Comparison of ENCODE assay signal across 8 cellular contexts in the genomic region with DNA sequence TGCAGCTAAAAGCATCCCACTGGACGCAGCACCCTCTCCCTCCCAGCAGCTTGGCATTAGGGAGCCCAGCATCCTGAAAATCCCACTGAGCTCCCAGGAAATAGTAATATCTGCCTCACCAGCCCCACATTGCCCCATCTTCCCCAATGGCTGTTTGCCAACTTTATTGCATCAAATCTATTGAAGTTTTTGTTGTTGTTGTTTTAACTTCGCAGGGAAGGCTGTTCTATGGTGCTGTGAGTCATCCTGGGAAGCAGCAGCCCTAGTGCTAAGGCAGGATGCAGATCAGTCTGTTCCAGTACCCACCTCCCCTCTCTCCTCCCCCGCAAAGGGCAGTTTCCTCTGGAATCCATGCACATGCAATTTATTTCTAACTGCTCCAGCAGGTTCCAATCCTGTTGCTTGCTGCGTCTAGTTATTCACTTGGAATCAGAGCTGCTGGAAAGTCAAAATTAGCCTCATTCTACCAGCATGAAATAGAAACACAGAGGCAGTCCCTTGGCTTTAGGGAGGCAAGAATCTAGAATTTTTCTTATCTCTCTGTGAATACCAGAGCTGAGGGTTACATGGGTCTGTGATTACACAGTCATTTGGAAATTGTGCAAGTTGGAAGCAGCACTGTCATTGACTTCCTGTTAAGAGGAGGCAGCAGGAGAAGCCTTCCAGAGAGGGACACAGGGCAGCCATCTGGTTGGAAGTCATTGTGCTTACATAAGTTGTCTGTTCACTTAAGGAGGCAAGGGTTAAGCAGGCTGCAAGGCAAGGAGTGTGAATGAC.
A peak's percentile ranks its signal among the peaks of the same experiment; 100 is the strongest.
DNase-seq lines count a peak whose midpoint lies in the region; ATAC-seq and TF ChIP-seq lines count a peak whose summit lies in the region.

No MANE protein-coding gene starts in this region.

- H3K27me3 ChIP-seq in SK-N-SH (ENCODE audit: insufficient read depth): no peaks in the 10 kb centered on the region; the same call in 1 of the 2 replicates
- H3K27me3 ChIP-seq in gastroesophageal sphincter: no peaks in the 10 kb centered on the region

- no peak overlapping the region for H3K4me3 Mint-ChIP-seq in osteocyte (ENCODE audit: unreplicated experiment)
- no peak overlapping the region for H3K4me3 Mint-ChIP-seq in activated T-cell treated with anti-CD3 and anti-CD28 coated beads, Interleukin-2, amount 50 U/mL, for 72 hours

- no peaks in the 10 kb centered on the region for H3K9me2 ChIP-seq in SK-N-SH

- peaks cover 22% of the 10 kb centered on the region for H3K4me1 Mint-ChIP-seq in osteocyte (ENCODE audit: unreplicated experiment)
- no peaks in the 10 kb centered on the region for H3K4me1 Mint-ChIP-seq in activated T-cell treated with anti-CD3 and anti-CD28 coated beads, Interleukin-2, amount 50 U/mL, for 72 hours (ENCODE audit: low read depth)

- TF ChIP-seq RAD21 in SK-N-SH (IDR thresholded peaks at IDR 0.05; ENCODE audit: low read length): no peak

- no peak overlapping the region for H3K27ac Mint-ChIP-seq in osteocyte (ENCODE audit: unreplicated experiment)
- no peak overlapping the region for H3K27ac Mint-ChIP-seq in activated T-cell treated with anti-CD3 and anti-CD28 coated beads, Interleukin-2, amount 50 U/mL, for 72 hours

- no peaks in the 10 kb centered on the region for H3K9me3 ChIP-seq in SK-N-SH
- no peaks in the 10 kb centered on the region for H3K9me3 ChIP-seq in gastroesophageal sphincter

- H3K4me2 ChIP-seq in SK-N-SH: no peak overlapping the region

- H3K9me3 Mint-ChIP-seq in osteocyte (ENCODE audit: unreplicated experiment): no peaks in the 10 kb centered on the region
- peaks cover 2% of the 10 kb centered on the region in 2 donors for H3K9me3 Mint-ChIP-seq in activated T-cell treated with anti-CD3 and anti-CD28 coated beads, Interleukin-2, amount 50 U/mL, for 72 hours

- no peaks in the 10 kb centered on the region for H3K79me2 ChIP-seq in SK-N-SH (ENCODE audit: insufficient read depth)

- H2AFZ ChIP-seq in SK-N-SH (ENCODE audit: low read depth): no peak overlapping the region

- TF ChIP-seq POLR2A in gastroesophageal sphincter (IDR thresholded peaks at IDR 0.05): no peak

- TF ChIP-seq EP300 in SK-N-SH (IDR thresholded peaks at IDR 0.05; ENCODE audit: borderline replicate concordance in 1 of 2, low read depth in 1 of 2, low read length in 1 of 2) (no peak), gastroesophageal sphincter (IDR thresholded peaks at IDR 0.05) (no peak)

- peaks cover 0 to 21% of the 10 kb centered on the region in 2 experiments; a peak in 2 of 4 replicates for H3K4me1 ChIP-seq in SK-N-SH (ENCODE audit: control insufficient read depth in 1 of 2, insufficient read depth in 2 of 2, low read depth in 1 of 2, low read length in 1 of 2)
- H3K4me1 ChIP-seq in gastroesophageal sphincter: peaks cover 8 to 42% (median 14%) of the 10 kb centered on the region in 3 donors

- no peaks in the 10 kb centered on the region for H3K36me3 ChIP-seq in SK-N-SH (replicated peaks in 1 of 2; ENCODE audit: control insufficient read depth in 1 of 2, insufficient read depth in 2 of 2, low read length in 1 of 2)
- no peaks in the 10 kb centered on the region for H3K36me3 ChIP-seq in gastroesophageal sphincter

- POLR2A ChIA-PET in SK-N-SH (lab: Yijun Ruan, JAX): no interaction called here

- H3K4me3 ChIP-seq in SK-N-SH (ENCODE audit: low read depth in 2 of 2, low read length in 1 of 2) (no peak overlapping the region), gastroesophageal sphincter (no peak overlapping the region)

- no peak overlapping the region for H3K9ac ChIP-seq in SK-N-SH

- peaks cover 17% of the 10 kb centered on the region for H3K27me3 Mint-ChIP-seq in osteocyte (ENCODE audit: unreplicated experiment)
- peaks cover 47% of the 10 kb centered on the region for H3K27me3 Mint-ChIP-seq in activated T-cell treated with anti-CD3 and anti-CD28 coated beads, Interleukin-2, amount 50 U/mL, for 72 hours (ENCODE audit: low read depth)

- 35% methylated on average over 4 of the region's 4 CpGs for WGBS in SK-N-SH (ENCODE audit: low lambda C conversion rate)
- WGBS in gastroesophageal sphincter (ENCODE audit: low coverage in 1 of 2), 2 donors: 5 to 24% methylated on average over 3 to 4 of the region's 4 CpGs

- TF ChIP-seq CTCF in SK-N-SH (IDR thresholded peaks at IDR 0.05) (no peak), gastroesophageal sphincter (IDR thresholded peaks at IDR 0.05) (no peak), osteocyte (IDR thresholded peaks at IDR 0.05) (no peak)

- H3K36me3 Mint-ChIP-seq in osteocyte (ENCODE audit: unreplicated experiment): no peaks in the 10 kb centered on the region
- H3K36me3 Mint-ChIP-seq in activated T-cell treated with anti-CD3 and anti-CD28 coated beads, Interleukin-2, amount 50 U/mL, for 72 hours (ENCODE audit: insufficient read depth in 2 of 2): peaks cover 0 to 2% of the 10 kb centered on the region in 2 donors

- H3F3A ChIP-seq in SK-N-SH (replicated peaks; ENCODE audit: insufficient read depth): no peaks in the 10 kb centered on the region

- peak; percentile 50 for ATAC-seq in gastroesophageal sphincter
- ATAC-seq in activated T-cell treated with anti-CD3 and anti-CD28 coated beads, Interleukin-2, amount 50 U/mL, for 72 hours (replicated peaks in 1 of 2): no peak

- peak; percentile 90 for DNase-seq in H4 (ENCODE audit: low spot score)
- DNase-seq in SK-N-SH: peak; percentile 30
- DNase-seq in pulmonary artery endothelial cell (ENCODE audit: low read depth, low spot score): peak; percentile 60
- DNase-seq in NCI-H345 (lab: John Stamatoyannopoulos, UW): no peak
- DNase-seq in activated CD8-positive, alpha-beta memory T cell treated with anti-CD3 and anti-CD28 coated beads, Interleukin-2, amount 50 U/mL, for 4 hours: no peak
- no peak for DNase-seq in osteocyte (ENCODE audit: extremely low spot score, unreplicated experiment)
- DNase-seq in activated T-cell treated with anti-CD3 and anti-CD28 coated beads, Interleukin-2, amount 50 U/mL, for 72 hours: no peak

- no peaks in the 10 kb centered on the region for H4K20me1 ChIP-seq in SK-N-SH (ENCODE audit: insufficient read depth)

- CTCF ChIA-PET in SK-N-SH (lab: Yijun Ruan, JAX): interaction anchor here (1.1 to 1.8 kb wide), 3 partner anchors 20 to 71 kb away, joined by 3 to 6 read pairs (median 5); no protein-coding TSS in a partner anchor

- H3K27ac ChIP-seq in SK-N-SH (ENCODE audit: low read depth in 2 of 2, low read length in 1 of 2): peak overlapping the region in 1 of 2 experiments; percentile 16; a peak in 1 of 4 replicates
- H3K27ac ChIP-seq in gastroesophageal sphincter: peak overlapping the region in 1 of 4 donors; percentile 15

TF ChIP-seq in SK-N-SH, 30 proteins besides CTCF, POLR2A, EP300 and RAD21:
- TF ChIP-seq, protein P1, sequence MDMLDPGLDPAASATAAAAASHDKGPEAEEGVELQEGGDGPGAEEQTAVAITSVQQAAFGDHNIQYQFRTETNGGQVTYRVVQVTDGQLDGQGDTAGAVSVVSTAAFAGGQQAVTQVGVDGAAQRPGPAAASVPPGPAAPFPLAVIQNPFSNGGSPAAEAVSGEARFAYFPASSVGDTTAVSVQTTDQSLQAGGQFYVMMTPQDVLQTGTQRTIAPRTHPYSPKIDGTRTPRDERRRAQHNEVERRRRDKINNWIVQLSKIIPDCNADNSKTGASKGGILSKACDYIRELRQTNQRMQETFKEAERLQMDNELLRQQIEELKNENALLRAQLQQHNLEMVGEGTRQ (IDR thresholded peaks at IDR 0.05; ENCODE audit: borderline replicate concordance, low read depth, low read length): no peak
- TF ChIP-seq JUND (IDR thresholded peaks at IDR 0.05): 0 out of 2 replicates have a peak, but pooled peaks have one; percentile 11

Comparison
In these comparisons a context has a peak if more than half of its experiments do, and no peak if none do; other contexts are left out.
1. DNase-seq: peak in H4 (single experiment), SK-N-SH (single experiment) and pulmonary artery endothelial cell (single experiment); none in NCI-H345 (single experiment), activated CD8-positive, alpha-beta memory T cell treated with anti-CD3 and anti-CD28 coated beads, Interleukin-2, amount 50 U/mL, for 4 hours (single experiment), osteocyte (single experiment) and activated T-cell treated with anti-CD3 and anti-CD28 coated beads, Interleukin-2, amount 50 U/mL, for 72 hours (0 of 2).